Comparison of ENCODE assay signal across 18 cellular contexts in the genomic region with DNA sequence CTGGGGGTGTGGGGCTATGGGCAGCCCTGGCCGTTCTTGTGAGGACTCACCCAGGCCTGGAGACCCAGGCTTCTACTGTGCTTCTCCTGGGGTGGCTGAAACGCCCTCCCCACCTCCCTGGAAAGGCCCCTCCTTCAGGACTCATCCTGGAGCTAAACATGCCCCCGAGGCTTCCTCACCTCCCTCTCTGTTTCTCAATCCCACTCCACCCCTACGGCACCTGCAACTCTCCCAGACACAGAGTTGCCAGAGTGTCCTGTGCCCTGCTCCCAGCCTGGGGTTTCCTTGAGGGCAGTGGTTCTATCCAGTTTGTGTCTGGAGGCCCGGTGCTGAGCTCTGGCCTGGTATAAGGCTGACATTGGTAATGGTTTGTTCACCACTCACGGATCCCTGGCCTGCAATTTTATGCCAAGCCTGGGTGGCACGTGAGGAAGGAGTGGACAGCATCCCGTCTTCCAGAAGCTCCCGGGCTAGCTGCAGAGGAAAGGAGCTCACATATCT.
"Had no signal": no experiment of that assay in that cellular context is flagged by ENCODE, and none has a peak within 500 bp of the region (broad histone marks: within the 10 kb centered on the region; RNA-seq: fewer than 3 reads in every experiment).

No MANE protein-coding gene starts in this region.

- ATAC-seq: activated naive CD4-positive, alpha-beta T cell treated with anti-CD3 and anti-CD28 coated beads, Interleukin-2, amount 50 U/mL, for 72 hours; left ventricle myocardium superior; natural killer cell; upper lobe of right lung had no signal

- H3K27ac ChIP-seq: cardiac muscle cell, esophagus muscularis mucosa, skin epidermis, upper lobe of right lung had no signal

- H3K4me1 ChIP-seq: esophagus muscularis mucosa, upper lobe of right lung had no signal

- H3K36me3 ChIP-seq: cardiac muscle cell, esophagus muscularis mucosa, upper lobe of right lung had no signal

- H3K9me3 ChIP-seq: esophagus muscularis mucosa, upper lobe of right lung had no signal

- H3K27me3 ChIP-seq: cardiac muscle cell, upper lobe of right lung had no signal

- DNase-seq: activated CD4-positive, alpha-beta T cell treated with anti-CD3 and anti-CD28 coated beads, Interleukin-2, amount 10 ng/mL, durations not matched to agents 7 days and 5 days; activated CD4-positive, CD25-positive, alpha-beta regulatory T cell; activated gamma-delta T cell; activated T-cell treated with anti-CD3 and anti-CD28 coated beads, Interleukin-2, amount 50 U/mL, for 24 hours; hippocampal formation; kidney; left ventricle myocardium superior; mesenchymal stem cell; natural killer cell; posterior cingulate gyrus; stimulated activated CD4-positive, alpha-beta T cell treated with anti-CD3 and anti-CD28 coated beads, Interleukin-4, amount 100 ng/mL, for 24 hours; stimulated activated naive CD4-positive, alpha-beta T cell treated with Interleukin-2 at 50 U/mL for 16 hours; T-helper 2 cell; upper lobe of right lung had no signal

- H3K4me3 ChIP-seq: cardiac muscle cell, esophagus muscularis mucosa, skin epidermis, upper lobe of right lung had no signal
